ENCODE assay signal across 11 cellular contexts in genomic region chr12:52026267-52026666, GRCh38. TPM values are rescaled to one million over a fixed set of nuclear protein-coding genes. Genes with fewer than 3 reads are reported as not detected.
DNase-seq lines count a peak whose midpoint lies in the region; TF ChIP-seq lines count a peak whose summit lies in the region.
"Had no signal": no experiment of that assay in that cellular context is flagged by ENCODE, and none has a peak within 500 bp of the region (broad histone marks: within the 10 kb centered on the region; RNA-seq: fewer than 3 reads in every experiment).

No MANE protein-coding gene starts in this region.

- H3K79me2 ChIP-seq in PC-9 (ENCODE audit: low read depth): no peaks in the 10 kb centered on the region
- H3K79me2 ChIP-seq in trophoblast cell (ENCODE audit: control insufficient read depth, insufficient read depth, low read length, poor library complexity): no peaks in the 10 kb centered on the region

- H4K12ac ChIP-seq in trophoblast cell (ENCODE audit: low read depth, low read length): no peak overlapping the region

- H3K9ac ChIP-seq in rectal smooth muscle tissue (ENCODE audit: low read length) (no peak overlapping the region), trophoblast cell (ENCODE audit: low read length) (no peak overlapping the region)

- H3K4me2 ChIP-seq in PC-9 (peak overlapping the region; percentile 97; the same call in 1 of the 2 replicates), trophoblast cell (ENCODE audit: low read length) (no peak overlapping the region)

- H2BK120ac ChIP-seq in trophoblast cell (ENCODE audit: insufficient read depth, low read length, poor library complexity): no peak overlapping the region

- no CpG with 5 or more reads among the region's 5 CpGs for WGBS in trophoblast cell (ENCODE audit: extremely low coverage, insufficient coverage, insufficient read length)

- H3K14ac ChIP-seq in trophoblast cell (ENCODE audit: low read length): no peak overlapping the region

- H3K79me1 ChIP-seq in trophoblast cell (ENCODE audit: low read length): no peaks in the 10 kb centered on the region

- H3K4me1 Mint-ChIP-seq in Caco-2 (ENCODE audit: low read depth, unreplicated experiment) (peaks cover 13% of the 10 kb centered on the region), glutamatergic neuron (ENCODE audit: low read depth, unreplicated experiment) (peaks cover 20% of the 10 kb centered on the region)

- no peaks in the 10 kb centered on the region for H3K9me2 ChIP-seq in PC-9 (ENCODE audit: insufficient read depth)

- H3K4me1 ChIP-seq in Caco-2: 0 out of 2 replicates have a peak, but pooled peaks cover 9% of the 10 kb centered on the region
- H3K4me1 ChIP-seq in PC-9 (replicated peaks; ENCODE audit: insufficient read depth): peaks cover 17% of the 10 kb centered on the region
- peaks cover 15% of the 10 kb centered on the region for H3K4me1 ChIP-seq in rectal smooth muscle tissue (ENCODE audit: control insufficient read depth, insufficient read depth, low read length)
- H3K4me1 ChIP-seq in trophoblast cell (ENCODE audit: control insufficient read depth in 1 of 2, insufficient read depth in 2 of 2, low read length in 2 of 2): peaks cover 7 to 16% of the 10 kb centered on the region in 2 experiments

- BruUV-seq in Caco-2 (replicated peaks; lab: Mats Ljungman, UMichigan) (TSS peak; percentile 33), PC-9 (replicated peaks; lab: Mats Ljungman, UMichigan) (no TSS peak)

- H3K27ac ChIP-seq in PC-9 (no peak overlapping the region), rectal smooth muscle tissue (ENCODE audit: low read depth, low read length) (peak overlapping the region; percentile 82), trophoblast cell (ENCODE audit: low read depth, low read length) (no peak overlapping the region)

- H3K27me3 Mint-ChIP-seq in Caco-2 (ENCODE audit: insufficient read depth, unreplicated experiment): no peaks in the 10 kb centered on the region
- H3K27me3 Mint-ChIP-seq in glutamatergic neuron (ENCODE audit: unreplicated experiment): peaks cover 7% of the 10 kb centered on the region

- H3K27me3 ChIP-seq in Caco-2 (replicated peaks; ENCODE audit: control insufficient read depth, insufficient read depth, low read length) (no peaks in the 10 kb centered on the region), PC-9 (ENCODE audit: insufficient read depth, low read depth) (peaks cover 4% of the 10 kb centered on the region; the same call in 1 of the 2 replicates), rectal smooth muscle tissue (ENCODE audit: control insufficient read depth, insufficient read depth, low read length) (no peaks in the 10 kb centered on the region), trophoblast cell (ENCODE audit: insufficient read depth, low read length) (peaks cover 5% of the 10 kb centered on the region)

- no peak overlapping the region for H2BK5ac ChIP-seq in trophoblast cell (ENCODE audit: low read depth, low read length, poor library complexity)

- H2AFZ ChIP-seq in PC-9 (no peak overlapping the region), trophoblast cell (ENCODE audit: insufficient read depth, low read length, poor library complexity) (no peak overlapping the region)

- no peak overlapping the region for H2AK5ac ChIP-seq in trophoblast cell (ENCODE audit: low read length)

- H3K36me3 Mint-ChIP-seq in Caco-2 (ENCODE audit: insufficient read depth, unreplicated experiment): peaks cover 12% of the 10 kb centered on the region
- no peaks in the 10 kb centered on the region for H3K36me3 Mint-ChIP-seq in glutamatergic neuron (ENCODE audit: unreplicated experiment)

- TF ChIP-seq CTCF in Caco-2 (IDR thresholded peaks at IDR 0.05; ENCODE audit: insufficient read depth in 1 of 2, low read depth in 1 of 2, low read length in 1 of 2, severe bottlenecking in 1 of 2, unreplicated experiment in 1 of 2) (no peak), PC-9 (conservative IDR thresholded peaks at IDR 0.05) (no peak), glutamatergic neuron (IDR thresholded peaks at IDR 0.05; ENCODE audit: partially characterized antibody, unreplicated experiment) (no peak)

- no peak overlapping the region for H2BK12ac ChIP-seq in trophoblast cell (ENCODE audit: low read length)

- no peak overlapping the region for H3K27ac Mint-ChIP-seq in Caco-2 (ENCODE audit: unreplicated experiment)
- H3K27ac Mint-ChIP-seq in glutamatergic neuron (ENCODE audit: unreplicated experiment): no peak overlapping the region

- POLR2A ChIA-PET in Caco-2 (lab: Charles Lee) (interaction anchor here (0.9 to 1.7 kb wide), 3 partner anchors 25 to 61 kb away, joined by 3 to 26 read pairs (median 8); partner anchors contain the start of genes ATG101 and NR4A1), PC-9 (lab: Charles Lee; ENCODE audit: unreplicated experiment) (interaction anchor here (0.6 kb wide), 2 partner anchors 164 to 493 kb away, joined by 4 read pairs; no protein-coding TSS in a partner anchor)

- H3K9me3 ChIP-seq in Caco-2 (no peaks in the 10 kb centered on the region), PC-9 (ENCODE audit: insufficient read depth, low read depth) (no peaks in the 10 kb centered on the region), trophoblast cell (ENCODE audit: insufficient read depth, low read depth, low read length) (no peaks in the 10 kb centered on the region)
- H3K9me3 ChIP-seq: HAP-1, neutrophil had no signal

- peaks cover 11% of the 10 kb centered on the region; the same call in 1 of the 2 replicates for H3F3A ChIP-seq in PC-9 (ENCODE audit: insufficient read depth, low read depth)

- no peaks in the 10 kb centered on the region for H4K20me1 ChIP-seq in PC-9 (ENCODE audit: insufficient read depth)

- no peak overlapping the region for H4K91ac ChIP-seq in trophoblast cell (ENCODE audit: low read depth, low read length)

- H3K9me3 Mint-ChIP-seq in Caco-2 (ENCODE audit: unreplicated experiment) (no peaks in the 10 kb centered on the region), glutamatergic neuron (ENCODE audit: unreplicated experiment) (peaks cover 11% of the 10 kb centered on the region)

- H4K8ac ChIP-seq in trophoblast cell (ENCODE audit: low read depth, low read length): no peak overlapping the region

- intact Hi-C loops in Caco-2 (cut with micrococcal nuclease; ENCODE audit: unreplicated experiment): no loop called here
- intact Hi-C loops in PC-9 (cut with micrococcal nuclease; ENCODE audit: unreplicated experiment): loop anchor here (5.0 kb wide), 1 partner anchor 856 kb away; no protein-coding TSS in a partner anchor

- H3K36me3 ChIP-seq in Caco-2 (ENCODE audit: control insufficient read depth, insufficient read depth, low read length) (no peaks in the 10 kb centered on the region), PC-9 (ENCODE audit: low read depth) (no peaks in the 10 kb centered on the region), rectal smooth muscle tissue (ENCODE audit: control insufficient read depth, insufficient read depth, low read length) (no peaks in the 10 kb centered on the region), trophoblast cell (ENCODE audit: control insufficient read depth in 1 of 2, insufficient read depth in 2 of 2, low read length in 2 of 2) (no peaks in the 10 kb centered on the region)
- H3K36me3 ChIP-seq: HAP-1, neutrophil had no signal

- no peak overlapping the region for H3K4ac ChIP-seq in trophoblast cell (ENCODE audit: low read depth, low read length)

- H3K4me3 Mint-ChIP-seq in Caco-2 (ENCODE audit: unreplicated experiment) (peak overlapping the region; percentile 76), glutamatergic neuron (ENCODE audit: unreplicated experiment) (peak overlapping the region; percentile 81)

- no peak overlapping the region for H3K18ac ChIP-seq in trophoblast cell (ENCODE audit: low read length)

- DNase-seq in Caco-2 (no peak), PC-9 (no peak), glutamatergic neuron (no peak), T-helper 9 cell (no peak), trophoblast cell (no peak)
- no peak for DNase-seq in effector CD8-positive, alpha-beta T cell (lab: John Stamatoyannopoulos, UW)
- DNase-seq in activated CD8-positive, alpha-beta memory T cell treated with anti-CD3 and anti-CD28 coated beads, Interleukin-2, amount 50 U/mL, for 48 hours: no peak

- H3K4me3 ChIP-seq in Caco-2 (ENCODE audit: low read depth, low read length): no peak overlapping the region
- no peak overlapping the region for H3K4me3 ChIP-seq in PC-9
- H3K4me3 ChIP-seq in rectal smooth muscle tissue (ENCODE audit: low read length): peak overlapping the region; percentile 29
- no peak overlapping the region for H3K4me3 ChIP-seq in trophoblast cell (ENCODE audit: low read depth, low read length)

- CTCF ChIA-PET in Caco-2 (lab: Charles Lee) (interaction anchor here (0.9 to 4.4 kb wide), 26 partner anchors 10 to 140 kb away, joined by 3 to 102 read pairs (median 16); partner anchors contain the start of genes ACVR1B, ATG101, NR4A1 and TAMALIN), PC-9 (lab: Charles Lee) (interaction anchor here (1.1 to 2.4 kb wide), 11 partner anchors 20 to 853 kb away, joined by 3 to 25 read pairs (median 8); partner anchors contain the start of gene ATG101)

- H3K23ac ChIP-seq in trophoblast cell (ENCODE audit: low read length): no peak overlapping the region

RNA-seq across cellular contexts. Expression of gene TAMALIN, which starts 19.5 kb away (rescaled TPM):
- total RNA-seq in Caco-2 (2022) (3.7 and 4.1 TPM in 2 replicates), PC-9 (2021) (0.50 TPM in 1 of 2 replicates, not detected in the other), glutamatergic neuron (ENCODE audit: unreplicated experiment) (31.3 TPM)
- polyA plus RNA-seq in trophoblast cell (2013): 2.2 and 2.6 TPM in 2 replicates

RNA-seq across cellular contexts. Expression of gene NR4A1, which starts 25.0 kb away (rescaled TPM):
- total RNA-seq in Caco-2 (2022) (37.9 and 41.8 TPM in 2 replicates), PC-9 (2021) (6.5 and 13.4 TPM in 2 replicates), glutamatergic neuron (ENCODE audit: unreplicated experiment) (8.5 TPM)
- 65.4 and 69.2 TPM in 2 replicates for polyA plus RNA-seq in trophoblast cell (2013)

RNA-seq across cellular contexts. Expression of gene ATG101, which starts 43.5 kb away (rescaled TPM):
- 67.2 and 78.0 TPM in 2 replicates for total RNA-seq in Caco-2 (2022)
- 44.6 and 59.0 TPM in 2 replicates for total RNA-seq in PC-9 (2021)
- 26.2 TPM for total RNA-seq in glutamatergic neuron (ENCODE audit: unreplicated experiment)
- polyA plus RNA-seq in trophoblast cell (2013): 42.6 and 44.2 TPM in 2 replicates

RNA-seq across cellular contexts. Expression of gene SMIM41, which starts 53.2 kb away (rescaled TPM):
- total RNA-seq in Caco-2 (2022) (not detected in 2 replicates), PC-9 (2021) (0.28 TPM in 1 of 2 replicates, not detected in the other), glutamatergic neuron (ENCODE audit: unreplicated experiment) (0.88 TPM)
- polyA plus RNA-seq in trophoblast cell (2013): not detected in 2 replicates
- total RNA-seq: activated CD8-positive, alpha-beta memory T cell treated with anti-CD3 and anti-CD28 coated beads for 36 hours had no signal
